Comparison of ENCODE assay signal across 25 cellular contexts in the genomic region with DNA sequence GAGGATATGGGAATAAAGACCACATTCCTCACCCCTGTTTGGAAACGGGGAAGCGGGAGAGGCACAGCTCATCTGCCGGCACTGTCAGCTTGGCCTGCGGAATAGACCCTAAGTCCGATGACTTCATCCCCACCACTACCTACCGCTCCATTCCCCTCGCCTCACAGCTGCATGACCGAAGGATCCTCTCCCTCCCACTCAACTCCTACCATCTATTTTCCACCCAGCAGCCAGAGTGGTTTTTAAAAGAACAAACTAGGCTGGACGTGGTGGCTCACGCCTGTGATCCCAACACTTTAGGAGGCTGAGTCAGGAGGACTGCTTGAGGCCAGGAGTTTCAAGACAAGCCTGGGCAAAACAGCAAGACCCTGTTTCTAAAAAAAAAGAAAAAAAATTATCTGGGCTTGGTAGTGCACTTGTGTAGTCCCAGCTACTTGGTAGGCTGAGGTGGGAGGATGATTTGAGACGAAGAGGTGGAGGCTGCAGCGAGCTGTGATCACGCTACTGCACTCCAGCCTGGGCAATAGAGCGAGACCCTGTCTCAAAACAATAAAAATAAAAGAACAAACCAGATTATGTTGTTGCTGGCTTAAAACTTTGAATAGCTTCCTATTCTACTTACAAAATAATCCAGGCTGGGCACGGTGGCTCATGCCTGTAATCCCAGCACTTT.
"Had no signal": no experiment of that assay in that cellular context is flagged by ENCODE, and none has a peak within 500 bp of the region (broad histone marks: within the 10 kb centered on the region; RNA-seq: fewer than 3 reads in every experiment).

No MANE protein-coding gene starts in this region.

- H3K4me3 ChIP-seq: coronary artery, esophagus squamous epithelium, heart right ventricle, lower lobe of right lung, smooth muscle cell, tibial artery had no signal

- ATAC-seq: heart right ventricle; left ventricle myocardium superior; lower lobe of right lung; naive thymus-derived CD8-positive, alpha-beta T cell; sciatic nerve; stimulated activated naive CD8-positive, alpha-beta T cell treated with anti-CD3 and anti-CD28 coated beads, Interleukin-15, amount 100 ng/mL, for 72 hours had no signal

- H3K27ac ChIP-seq: coronary artery, heart right ventricle, lower lobe of right lung, neutrophil, parathyroid adenoma, tibial artery had no signal

- H3K36me3 ChIP-seq: esophagus squamous epithelium, heart right ventricle, lower lobe of right lung, neutrophil, tibial artery had no signal

- H3K4me3 Mint-ChIP-seq: naive thymus-derived CD8-positive, alpha-beta T cell; stimulated activated naive CD8-positive, alpha-beta T cell treated with anti-CD3 and anti-CD28 coated beads, Interleukin-15, amount 100 ng/mL, for 72 hours; type B pancreatic cell had no signal

- H3K27ac Mint-ChIP-seq: progenitor cell of endocrine pancreas; stimulated activated naive CD8-positive, alpha-beta T cell treated with anti-CD3 and anti-CD28 coated beads, Interleukin-15, amount 100 ng/mL, for 72 hours had no signal

- H3K36me3 Mint-ChIP-seq: naive thymus-derived CD8-positive, alpha-beta T cell; type B pancreatic cell had no signal

- H3K9ac ChIP-seq: parathyroid adenoma had no signal

- H3K27me3 ChIP-seq: neutrophil had no signal

- H3K9me3 Mint-ChIP-seq: naive thymus-derived CD8-positive, alpha-beta T cell; stimulated activated naive CD8-positive, alpha-beta T cell treated with anti-CD3 and anti-CD28 coated beads, Interleukin-15, amount 100 ng/mL, for 72 hours; type B pancreatic cell had no signal

- H3K4me1 Mint-ChIP-seq: stimulated activated naive CD8-positive, alpha-beta T cell treated with anti-CD3 and anti-CD28 coated beads, Interleukin-15, amount 100 ng/mL, for 72 hours had no signal

- H3K9me3 ChIP-seq: esophagus squamous epithelium, heart right ventricle, lower lobe of right lung, neutrophil, tibial artery had no signal

- H3K4me1 ChIP-seq: heart right ventricle, lower lobe of right lung, parathyroid adenoma, tibial artery had no signal

- DNase-seq: dermis blood vessel endothelial cell; effector memory CD4-positive, alpha-beta T cell; erythroblast; esophagus squamous epithelium; foreskin melanocyte; glutamatergic neuron; heart right ventricle; hippocampal formation; left ventricle myocardium superior; lower lobe of right lung; naive thymus-derived CD8-positive, alpha-beta T cell; stimulated activated CD4-positive, alpha-beta T cell treated with anti-CD3 and anti-CD28 coated beads, Interleukin-12 subunit alpha, Interleukin-12 subunit beta, amount 100 ng/mL, for 4 hours; stimulated activated CD4-positive, alpha-beta T cell treated with anti-CD3 and anti-CD28 coated beads, Interleukin-1b, Interleukin-23, amount 100 ng/mL, for 48 hours; stimulated activated CD4-positive, alpha-beta T cell treated with anti-CD3 and anti-CD28 coated beads, Interleukin-4, amount 100 ng/mL, for 1 hour; stimulated activated CD8-positive, alpha-beta memory T cell treated with anti-CD3 and anti-CD28 coated beads, Interleukin-4, amount 100 ng/mL, for 48 hours; stimulated activated naive CD4-positive, alpha-beta T cell; stimulated activated naive CD8-positive, alpha-beta T cell treated with anti-CD3 and anti-CD28 coated beads, Interleukin-15, amount 100 ng/mL, for 72 hours; tibial artery had no signal

- H3K27me3 Mint-ChIP-seq: naive thymus-derived CD8-positive, alpha-beta T cell; stimulated activated naive CD8-positive, alpha-beta T cell treated with anti-CD3 and anti-CD28 coated beads, Interleukin-15, amount 100 ng/mL, for 72 hours had no signal
